Comparison of ENCODE assay signal across 23 cellular contexts in the genomic region with DNA sequence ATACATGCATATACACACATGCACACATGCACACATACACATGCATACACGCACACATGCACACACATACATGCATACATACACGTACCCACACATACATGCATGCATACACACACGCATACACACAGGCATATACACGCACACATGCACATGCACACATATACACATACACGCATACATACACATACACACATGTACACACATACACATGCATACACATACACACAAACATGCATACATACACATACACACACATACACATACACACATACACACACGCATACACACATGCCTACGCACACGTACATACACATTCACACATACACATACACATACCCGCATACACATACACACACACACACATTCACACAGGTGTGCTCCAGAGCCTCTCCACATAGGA.
DNase-seq lines count a peak whose midpoint lies in the region; ATAC-seq, FAIRE-seq and TF ChIP-seq lines count a peak whose summit lies in the region.
"Had no signal": no experiment of that assay in that cellular context is flagged by ENCODE, and none has a peak within 500 bp of the region (broad histone marks: within the 10 kb centered on the region; RNA-seq: fewer than 3 reads in every experiment).

No MANE protein-coding gene starts in this region.

- intact Hi-C loops in OCI-LY7 (cut with micrococcal nuclease; ENCODE audit: unreplicated experiment) = no loop called here

- no peak overlapping the region for H3K23ac ChIP-seq in mesendoderm (ENCODE audit: low read length)

- peaks cover 62% of the 10 kb centered on the region for H3K4me1 Mint-ChIP-seq in stimulated activated memory B cell treated with anti-CD40 and anti-IgM and Interleukin-4, amounts not matched to agents 10 μg/mL and 1 μg/mL and 100 μg/mL, for 72 hours

- peaks cover 2% of the 10 kb centered on the region for H3K79me1 ChIP-seq in mesendoderm (ENCODE audit: low read length)

- peak overlapping the region; percentile 69 for H3K27ac Mint-ChIP-seq in stimulated activated memory B cell treated with anti-CD40 and anti-IgM and Interleukin-4, amounts not matched to agents 10 μg/mL and 1 μg/mL and 100 μg/mL, for 72 hours
- H3K27ac Mint-ChIP-seq: activated CD4-positive, alpha-beta memory T cell treated with anti-CD3 and anti-CD28 coated beads for 36 hours; activated naive CD8-positive, alpha-beta T cell; activated T-helper 2 cell treated with anti-CD3 and anti-CD28 coated beads, Interferon-gamma antibody, Interleukin-2, Interleukin-4, amounts not matched to agents 10 μg/mL and 5 μg/mL and 100 μg/mL, durations not matched to agents 14 hours and 24 hours and 36 hours had no signal

- H3K27ac ChIP-seq in OCI-LY7 (ENCODE audit: low read depth, low read length, poor library complexity, severe bottlenecking) = no peak overlapping the region
- no peak overlapping the region for H3K27ac ChIP-seq in mesendoderm (ENCODE audit: low read depth, low read length)
- H3K27ac ChIP-seq: esophagus squamous epithelium had no signal

- no peak overlapping the region for H3K4ac ChIP-seq in mesendoderm (ENCODE audit: low read depth, low read length)

- POLR2A ChIA-PET in OCI-LY7 (lab: Charles Lee) = interaction anchor here (0.5 to 1.3 kb wide), 4 partner anchors 8 to 310 kb away, joined by 3 to 5 read pairs (median 3); no protein-coding TSS in a partner anchor

- H2AFZ ChIP-seq in OCI-LY7 (ENCODE audit: low read length) = peak overlapping the region; percentile 9; the same call in 1 of the 2 replicates

- H3K4me3 ChIP-seq in OCI-LY7 (ENCODE audit: low read depth, low read length, poor library complexity, severe bottlenecking) = no peak overlapping the region
- no peak overlapping the region for H3K4me3 ChIP-seq in mesendoderm (ENCODE audit: low read length)
- H3K4me3 ChIP-seq in foreskin fibroblast (ENCODE audit: low read depth in 1 of 2, low read length in 2 of 2) = no peak overlapping the region
- H3K4me3 ChIP-seq: esophagus squamous epithelium, smooth muscle cell had no signal

- TF ChIP-seq CTCF in OCI-LY7 (conservative IDR thresholded peaks at IDR 0.05; ENCODE audit: low read length) (no peak), foreskin fibroblast (IDR thresholded peaks at IDR 0.05; ENCODE audit: low read depth, low read length) (no peak)

- H4K20me1 ChIP-seq in OCI-LY7 (ENCODE audit: insufficient read depth, low read length) = no peaks in the 10 kb centered on the region

- no peaks in the 10 kb centered on the region for H3K9me3 Mint-ChIP-seq in stimulated activated memory B cell treated with anti-CD40 and anti-IgM and Interleukin-4, amounts not matched to agents 10 μg/mL and 1 μg/mL and 100 μg/mL, for 72 hours
- H3K9me3 Mint-ChIP-seq: activated T-helper 2 cell treated with anti-CD3 and anti-CD28 coated beads, Interferon-gamma antibody, Interleukin-2, Interleukin-4, amounts not matched to agents 10 μg/mL and 5 μg/mL and 100 μg/mL, durations not matched to agents 14 hours and 24 hours and 36 hours; dendritic cell treated with granulocyte-macrophage colony-stimulating factor and Interleukin-4, amounts not matched to agents 40 ng/mL and 50 ng/mL, for 4 days had no signal

- H2BK5ac ChIP-seq in mesendoderm (ENCODE audit: low read length) = peak overlapping the region; percentile 25

- no peaks in the 10 kb centered on the region for H3K27me3 Mint-ChIP-seq in stimulated activated memory B cell treated with anti-CD40 and anti-IgM and Interleukin-4, amounts not matched to agents 10 μg/mL and 1 μg/mL and 100 μg/mL, for 72 hours
- H3K27me3 Mint-ChIP-seq: activated CD4-positive, alpha-beta memory T cell treated with anti-CD3 and anti-CD28 coated beads for 36 hours; activated naive CD8-positive, alpha-beta T cell; dendritic cell treated with granulocyte-macrophage colony-stimulating factor and Interleukin-4, amounts not matched to agents 40 ng/mL and 50 ng/mL, for 4 days had no signal

- no peaks in the 10 kb centered on the region for H3K36me3 Mint-ChIP-seq in stimulated activated memory B cell treated with anti-CD40 and anti-IgM and Interleukin-4, amounts not matched to agents 10 μg/mL and 1 μg/mL and 100 μg/mL, for 72 hours
- H3K36me3 Mint-ChIP-seq: activated CD4-positive, alpha-beta memory T cell treated with anti-CD3 and anti-CD28 coated beads for 36 hours; activated naive CD8-positive, alpha-beta T cell had no signal

- no TSS peak for BruUV-seq in OCI-LY7 (replicated peaks; lab: Mats Ljungman, UMichigan)

- WGBS in mesendoderm (ENCODE audit: extremely low coverage, insufficient coverage, low lambda C conversion rate) = 100% methylated on average over 4 of the region's 9 CpGs

- H3K36me3 ChIP-seq in OCI-LY7 (ENCODE audit: insufficient read depth, low read length) (no peaks in the 10 kb centered on the region), mesendoderm (ENCODE audit: control insufficient read depth, insufficient read depth, low read length) (no peaks in the 10 kb centered on the region)
- H3K36me3 ChIP-seq: esophagus squamous epithelium had no signal

- peak; percentile 74 for FAIRE-seq in GM12892 (lab: Jason Lieb, UNC)
- FAIRE-seq: endometrium, frontal cortex had no signal

- H3K9ac ChIP-seq in mesendoderm (ENCODE audit: low read length) = no peak overlapping the region

- H4K8ac ChIP-seq in mesendoderm (ENCODE audit: low read depth, low read length) = no peak overlapping the region

- no peaks in the 10 kb centered on the region for H3K9me2 ChIP-seq in OCI-LY7 (ENCODE audit: insufficient read depth, low read length)

- no peaks in the 10 kb centered on the region for H3K27me3 ChIP-seq in mesendoderm (ENCODE audit: insufficient read depth, low read length, poor library complexity)
- H3K27me3 ChIP-seq: esophagus squamous epithelium had no signal

- no peak overlapping the region for H2BK120ac ChIP-seq in mesendoderm (ENCODE audit: low read depth, low read length)

- no peak overlapping the region for H2BK15ac ChIP-seq in mesendoderm (replicated peaks; ENCODE audit: low read depth)

- H3K56ac ChIP-seq in mesendoderm (ENCODE audit: low read length) = no peak overlapping the region

- H3K4me3 Mint-ChIP-seq in stimulated activated memory B cell treated with anti-CD40 and anti-IgM and Interleukin-4, amounts not matched to agents 10 μg/mL and 1 μg/mL and 100 μg/mL, for 72 hours = no peak overlapping the region
- H3K4me3 Mint-ChIP-seq: activated CD4-positive, alpha-beta memory T cell treated with anti-CD3 and anti-CD28 coated beads for 36 hours; activated naive CD8-positive, alpha-beta T cell; dendritic cell treated with granulocyte-macrophage colony-stimulating factor and Interleukin-4, amounts not matched to agents 40 ng/mL and 50 ng/mL, for 4 days had no signal

- DNase-seq in GM12892 (ENCODE audit: insufficient read length) = no peak
- DNase-seq in OCI-LY7 (ENCODE audit: low spot score) = no peak
- no peak for DNase-seq in mesendoderm
- no peak for DNase-seq in foreskin fibroblast
- DNase-seq in activated CD8-positive, alpha-beta memory T cell treated with anti-CD3 and anti-CD28 coated beads for 24 hours = no peak
- no peak for DNase-seq in mesenteric fat pad (ENCODE audit: low spot score)
- DNase-seq: activated CD4-positive, alpha-beta memory T cell treated with anti-CD3 and anti-CD28 coated beads for 36 hours; activated CD4-positive, CD25-positive, alpha-beta regulatory T cell treated with anti-CD3 and anti-CD28 coated beads, Interleukin-2, amount 50 U/mL, for 72 hours; caudate nucleus; DND-41; esophagus squamous epithelium; GOT3; NCI-H1105 treated with DMSO at 0.1 percent for 48 hours; NCI-H1930; NCI-H526 treated with DMSO at 0.1 percent for 48 hours; stimulated activated CD4-positive, alpha-beta T cell treated with anti-CD3 and anti-CD28 coated beads, Interleukin-2, amount 100 ng/mL, for 24 hours had no signal

- no peaks in the 10 kb centered on the region for H3K9me3 ChIP-seq in OCI-LY7 (ENCODE audit: low read length)
- H3K9me3 ChIP-seq: esophagus squamous epithelium had no signal

- no peak overlapping the region for H3K18ac ChIP-seq in mesendoderm (ENCODE audit: low read length)

- CTCF ChIA-PET in OCI-LY7 (lab: Charles Lee; ENCODE audit: unreplicated experiment) = no interaction called here

- ATAC-seq in stimulated activated memory B cell treated with anti-CD40 and anti-IgM and Interleukin-4, amounts not matched to agents 10 μg/mL and 1 μg/mL and 100 μg/mL, for 72 hours = no peak

- no peak overlapping the region for H4K5ac ChIP-seq in mesendoderm (ENCODE audit: low read length)

- H3K79me2 ChIP-seq in OCI-LY7 (ENCODE audit: insufficient read depth, low read depth, low read length) (no peaks in the 10 kb centered on the region), mesendoderm (ENCODE audit: control insufficient read depth, insufficient read depth, low read length) (no peaks in the 10 kb centered on the region)

- H3K4me2 ChIP-seq in OCI-LY7 (ENCODE audit: low read length) (peak overlapping the region; percentile 34), mesendoderm (ENCODE audit: low read length) (no peak overlapping the region)
- H3K4me2 ChIP-seq: smooth muscle cell had no signal

- no peak for TF ChIP-seq POLR2A in GM12892 (IDR thresholded peaks at IDR 0.05; ENCODE audit: low read depth, low read length)

- H3K4me1 ChIP-seq in OCI-LY7 (ENCODE audit: insufficient read depth, low read length, poor library complexity, severe bottlenecking) = peaks cover 27% of the 10 kb centered on the region
- H3K4me1 ChIP-seq in mesendoderm (ENCODE audit: control insufficient read depth, low read depth, low read length) = peaks cover 4% of the 10 kb centered on the region

- H2AK5ac ChIP-seq in mesendoderm (ENCODE audit: low read length) = no peak overlapping the region
